ENCODE assay signal across 35 cellular contexts in the genomic region with DNA sequence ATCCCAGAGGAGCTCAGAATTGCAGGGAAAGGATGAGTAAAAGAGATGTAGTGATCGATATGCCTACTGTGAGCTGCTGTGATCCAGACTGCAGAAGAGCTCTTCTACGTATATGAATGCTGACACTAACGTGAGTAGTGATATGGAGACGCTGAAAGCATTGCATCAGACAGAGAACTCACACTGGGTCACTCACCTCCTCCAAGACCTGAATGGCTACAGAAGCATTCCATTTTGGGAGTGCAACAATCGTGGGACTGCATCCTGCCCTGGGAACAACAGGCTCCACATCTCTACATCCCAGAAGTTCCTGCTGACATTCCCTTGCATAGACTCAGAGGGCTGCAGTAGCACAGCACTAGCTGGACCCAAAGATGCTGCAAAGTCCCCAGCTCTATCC.
"Had no signal": no experiment of that assay in that cellular context is flagged by ENCODE, and none has a peak within 500 bp of the region (broad histone marks: within the 10 kb centered on the region; RNA-seq: fewer than 3 reads in every experiment).

No MANE protein-coding gene starts in this region.

- DNase-seq: activated B cell treated with CpG ODN at 0.5 μM for 24 hours; activated CD4-positive, alpha-beta memory T cell treated with anti-CD3 and anti-CD28 coated beads for 36 hours; activated CD4-positive, alpha-beta T cell treated with anti-CD3 and anti-CD28 coated beads for 4 hours; activated CD4-positive, alpha-beta T cell treated with anti-CD3 and anti-CD28 coated beads, Interleukin-2, amount 10 ng/mL, durations not matched to agents 24 days and 14 days; activated CD4-positive, alpha-beta T cell treated with anti-CD3 and anti-CD28 coated beads, Interleukin-2, amount 50 U/mL, for 1 hour; activated CD4-positive, alpha-beta T cell treated with anti-CD3 and anti-CD28 coated beads, Interleukin-2, amount 50 U/mL, for 4 hours; activated CD4-positive, CD25-positive, alpha-beta regulatory T cell treated with anti-CD3 and anti-CD28 coated beads, Interleukin-2, amount 50 U/mL, for 72 hours; activated CD8-positive, alpha-beta memory T cell treated with anti-CD3 and anti-CD28 coated beads, Interleukin-2, amount 50 U/mL, for 4 hours; activated CD8-positive, alpha-beta T cell treated with anti-CD3 and anti-CD28 coated beads for 36 hours; activated effector memory CD4-positive, alpha-beta T cell treated with anti-CD3 and anti-CD28 coated beads, Interleukin-2, amount 50 U/mL, for 16 hours; activated gamma-delta T cell treated with Interleukin-2 at 50 U/mL for 16 hours; activated naive CD4-positive, alpha-beta T cell; activated naive CD4-positive, alpha-beta T cell treated with anti-CD3 and anti-CD28 coated beads for 36 hours; activated naive CD4-positive, alpha-beta T cell treated with anti-CD3 and anti-CD28 coated beads, Interleukin-2, amount 50 U/mL, for 16 hours; activated naive CD8-positive, alpha-beta T cell treated with anti-CD3 and anti-CD28 coated beads for 36 hours; activated T-cell treated with anti-CD3 and anti-CD28 coated beads for 4 hours; activated T-cell treated with anti-CD3 and anti-CD28 coated beads, Interleukin-2, amount 50 U/mL, for 1 hour; activated T-cell treated with anti-CD3 and anti-CD28 coated beads, Interleukin-2, amount 50 U/mL, for 4 hours; activated T-cell treated with anti-CD3 and anti-CD28 coated beads, Interleukin-2, amount 50 U/mL, for 72 hours; adrenal gland; amniotic stem cell; aorta; body of pancreas; brain microvascular endothelial cell; caudate nucleus; cerebellar nuclear complex; T-helper 2 cell; T-helper 9 cell had no signal

- H3K4me3 ChIP-seq: adrenal gland, body of pancreas, breast epithelium, cardiac muscle cell had no signal

- H3K4me1 ChIP-seq: adrenal gland, body of pancreas, breast epithelium had no signal

- H3K27ac ChIP-seq: adrenal gland, body of pancreas, brain microvascular endothelial cell, breast epithelium, cardiac muscle cell, VCaP had no signal

- H3K9me3 ChIP-seq: adrenal gland had no signal

- H3K27me3 ChIP-seq: adrenal gland, body of pancreas, brain microvascular endothelial cell, breast epithelium, cardiac muscle cell had no signal

- FAIRE-seq: astrocyte, TTC549 had no signal

- H3K36me3 ChIP-seq: adrenal gland, brain microvascular endothelial cell, breast epithelium, cardiac muscle cell had no signal

- ATAC-seq: activated CD8-positive, alpha-beta T cell treated with anti-CD3 and anti-CD28 coated beads for 36 hours; activated naive CD4-positive, alpha-beta T cell treated with anti-CD3 and anti-CD28 coated beads, Interleukin-2, amount 50 U/mL, for 72 hours; activated T-cell treated with anti-CD3 and anti-CD28 coated beads, Interleukin-2, amount 50 U/mL, for 4 hours; activated T-cell treated with anti-CD3 and anti-CD28 coated beads, Interleukin-2, amount 50 U/mL, for 72 hours; activated T-helper 17 cell treated with anti-CD3 and anti-CD28 coated beads, Interleukin-2, amount 50 U/mL, for 72 hours; body of pancreas had no signal
